Comparison of ENCODE assay signal across 18 cellular contexts in genomic region chr13:42612021-42612765, GRCh38. TPM values are rescaled to one million over a fixed set of nuclear protein-coding genes. Genes with fewer than 3 reads are reported as not detected.
A peak's percentile ranks its signal among the peaks of the same experiment; 100 is the strongest.
DNase-seq lines count a peak whose midpoint lies in the region; ATAC-seq and TF ChIP-seq lines count a peak whose summit lies in the region.
"Had no signal": no experiment of that assay in that cellular context is flagged by ENCODE, and none has a peak within 500 bp of the region (broad histone marks: within the 10 kb centered on the region; RNA-seq: fewer than 3 reads in every experiment).

No MANE protein-coding gene starts in this region.

- CTCF ChIA-PET in WTC11 (lab: Charles Lee) = no interaction called here

- 0 out of 2 replicates have a peak overlapping the region, but pooled peaks have one; percentile 2 for H3K27ac Mint-ChIP-seq in WTC11

- H3K9me3 Mint-ChIP-seq in WTC11 = no peaks in the 10 kb centered on the region

- POLR2A ChIA-PET in WTC11 (lab: Charles Lee) = interaction anchor here (0.6 kb wide), 1 partner anchor 121 kb away, joined by 3 read pairs; no protein-coding TSS in a partner anchor

- H3K4me1 Mint-ChIP-seq in WTC11 = peaks cover 7% of the 10 kb centered on the region

- no peaks in the 10 kb centered on the region for H3K36me3 Mint-ChIP-seq in WTC11

- DNase-seq in DMS53 (lab: John Stamatoyannopoulos, UW) = peak; percentile 26
- DNase-seq in DMS53 treated with DMSO at 0.1 percent for 48 hours (lab: John Stamatoyannopoulos, UW; ENCODE audit: unreplicated experiment) = no peak
- peak; percentile 49 for DNase-seq in M059J (ENCODE audit: low read depth)
- no peak for DNase-seq in WTC11 (ENCODE audit: low spot score)
- DNase-seq in iris pigment epithelial cell (ENCODE audit: low read depth) = peak; percentile 10
- no peak for DNase-seq in Right ventricle myocardium inferior (ENCODE audit: missing footprints)
- DNase-seq in DMS 273 (lab: John Stamatoyannopoulos, UW; ENCODE audit: unreplicated experiment) = no peak
- DNase-seq in germinal center (ENCODE audit: low spot score) = no peak
- DNase-seq: DMS 273 treated with DMSO at 0.1 percent for 48 hours, GF-D8, NCI-H1048, NCI-H1436, NCI-H2171 treated with DMSO at 0.1 percent for 48 hours, NCI-H510A, NCI-H82, Right ventricle myocardium superior had no signal

- no peak overlapping the region for H3K4me3 Mint-ChIP-seq in WTC11

- no peaks in the 10 kb centered on the region; the same call in 1 of the 2 replicates for H3K27me3 Mint-ChIP-seq in WTC11 (ENCODE audit: low read depth)

- TF ChIP-seq CTCF in WTC11 (IDR thresholded peaks at IDR 0.05) = no peak

- intact Hi-C loops in Right ventricle myocardium inferior (cut with DNase I) = no loop called here

- ATAC-seq in WTC11 (no peak), Right ventricle myocardium inferior (no peak)
- ATAC-seq: Panc1 had no signal

TF ChIP-seq in WTC11, 78 proteins besides CTCF, POLR2A, EP300 and RAD21:
- no peak for TF ChIP-seq OVOL2 (CRISPR knock-in tag; IDR thresholded peaks at IDR 0.05; ENCODE audit: borderline replicate concordance)
- no peak for TF ChIP-seq ZNF423 (CRISPR knock-in tag; IDR thresholded peaks at IDR 0.05)
- TF ChIP-seq NFATC4 (CRISPR knock-in tag; IDR thresholded peaks at IDR 0.05) = no peak
- TF ChIP-seq ZNF416 (CRISPR knock-in tag; IDR thresholded peaks at IDR 0.05) = no peak
- no peak for TF ChIP-seq NR1H2 (CRISPR knock-in tag; IDR thresholded peaks at IDR 0.05)

RNA-seq across cellular contexts. Expression of gene TNFSF11, which starts 38.2 kb away (rescaled TPM):
- total RNA-seq in M059J (2014; rRNA removed; shearing (Covaris generic)) = not detected in 2 replicates
- total RNA-seq in WTC11 (2021) (6.1 to 6.9 TPM (median 6.6 TPM) in 3 replicates), Right ventricle myocardium inferior (not detected)
- total RNA-seq: HT-29, Right ventricle myocardium superior had no signal

Comparison
In these comparisons a context has a peak if more than half of its experiments do, and no peak if none do; other contexts are left out.
1. DNase-seq: peak in DMS53 (single experiment), M059J (single experiment) and iris pigment epithelial cell (single experiment); none in DMS53 treated with DMSO at 0.1 percent for 48 hours (single experiment), WTC11 (single experiment), Right ventricle myocardium inferior (single experiment), DMS 273 (single experiment) and germinal center (single experiment).